In the genomic region with DNA sequence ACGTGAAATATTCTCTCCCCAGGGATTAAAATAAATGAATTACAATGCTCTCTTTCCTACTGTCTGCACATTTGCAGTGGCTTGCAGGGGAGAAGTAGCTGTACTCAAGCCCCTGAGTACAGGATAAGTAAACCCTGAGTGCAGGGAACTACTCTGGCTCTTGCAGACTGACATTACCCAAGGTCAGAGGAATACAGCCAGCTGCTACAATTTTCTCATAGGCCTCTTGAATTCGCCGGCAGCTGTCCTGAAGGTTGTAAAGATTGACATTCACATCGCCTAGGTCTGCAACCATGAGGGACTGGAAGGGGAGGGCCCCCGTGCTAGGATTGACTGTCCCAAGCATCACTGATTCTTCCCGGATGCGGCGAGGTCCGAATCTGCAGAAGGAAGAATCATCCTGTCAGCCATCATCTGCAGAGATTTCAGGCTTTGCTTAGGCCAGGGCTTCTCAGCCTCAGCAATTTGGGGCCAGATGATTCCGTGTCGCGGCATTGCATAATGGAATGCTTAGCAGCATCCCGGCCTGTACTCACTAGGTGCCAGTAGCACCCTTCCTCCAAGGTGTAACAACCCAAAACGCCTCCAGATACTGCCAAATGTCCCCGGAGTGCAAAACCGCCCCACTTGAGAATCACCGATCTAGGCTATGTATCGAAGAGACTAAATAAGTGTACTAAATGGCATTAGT, we compare ENCODE assay signal across 1 cellular context.
TF ChIP-seq lines count a peak whose summit lies in the region.

No MANE protein-coding gene starts in this region.

TF ChIP-seq in WTC11, 78 proteins besides CTCF, POLR2A, EP300 and RAD21 (continued from another document):
- TF ChIP-seq, protein P1, sequence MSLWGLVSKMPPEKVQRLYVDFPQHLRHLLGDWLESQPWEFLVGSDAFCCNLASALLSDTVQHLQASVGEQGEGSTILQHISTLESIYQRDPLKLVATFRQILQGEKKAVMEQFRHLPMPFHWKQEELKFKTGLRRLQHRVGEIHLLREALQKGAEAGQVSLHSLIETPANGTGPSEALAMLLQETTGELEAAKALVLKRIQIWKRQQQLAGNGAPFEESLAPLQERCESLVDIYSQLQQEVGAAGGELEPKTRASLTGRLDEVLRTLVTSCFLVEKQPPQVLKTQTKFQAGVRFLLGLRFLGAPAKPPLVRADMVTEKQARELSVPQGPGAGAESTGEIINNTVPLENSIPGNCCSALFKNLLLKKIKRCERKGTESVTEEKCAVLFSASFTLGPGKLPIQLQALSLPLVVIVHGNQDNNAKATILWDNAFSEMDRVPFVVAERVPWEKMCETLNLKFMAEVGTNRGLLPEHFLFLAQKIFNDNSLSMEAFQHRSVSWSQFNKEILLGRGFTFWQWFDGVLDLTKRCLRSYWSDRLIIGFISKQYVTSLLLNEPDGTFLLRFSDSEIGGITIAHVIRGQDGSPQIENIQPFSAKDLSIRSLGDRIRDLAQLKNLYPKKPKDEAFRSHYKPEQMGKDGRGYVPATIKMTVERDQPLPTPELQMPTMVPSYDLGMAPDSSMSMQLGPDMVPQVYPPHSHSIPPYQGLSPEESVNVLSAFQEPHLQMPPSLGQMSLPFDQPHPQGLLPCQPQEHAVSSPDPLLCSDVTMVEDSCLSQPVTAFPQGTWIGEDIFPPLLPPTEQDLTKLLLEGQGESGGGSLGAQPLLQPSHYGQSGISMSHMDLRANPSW (CRISPR knock-in tag; conservative IDR thresholded peaks at IDR 0.05; ENCODE audit: low read depth) = no peak
- no peak for TF ChIP-seq ATF1 (CRISPR knock-in tag; IDR thresholded peaks at IDR 0.05)
- no peak for TF ChIP-seq NR2C2 (CRISPR knock-in tag; IDR thresholded peaks at IDR 0.05)
- TF ChIP-seq OVOL2 (CRISPR knock-in tag; IDR thresholded peaks at IDR 0.05; ENCODE audit: borderline replicate concordance) = no peak
- no peak for TF ChIP-seq NFYB (CRISPR knock-in tag; conservative IDR thresholded peaks at IDR 0.05; ENCODE audit: low read depth)
- no peak for TF ChIP-seq GRHL2 (CRISPR knock-in tag; IDR thresholded peaks at IDR 0.05; ENCODE audit: insufficient replicate concordance, severe bottlenecking)
- TF ChIP-seq, protein P2, sequence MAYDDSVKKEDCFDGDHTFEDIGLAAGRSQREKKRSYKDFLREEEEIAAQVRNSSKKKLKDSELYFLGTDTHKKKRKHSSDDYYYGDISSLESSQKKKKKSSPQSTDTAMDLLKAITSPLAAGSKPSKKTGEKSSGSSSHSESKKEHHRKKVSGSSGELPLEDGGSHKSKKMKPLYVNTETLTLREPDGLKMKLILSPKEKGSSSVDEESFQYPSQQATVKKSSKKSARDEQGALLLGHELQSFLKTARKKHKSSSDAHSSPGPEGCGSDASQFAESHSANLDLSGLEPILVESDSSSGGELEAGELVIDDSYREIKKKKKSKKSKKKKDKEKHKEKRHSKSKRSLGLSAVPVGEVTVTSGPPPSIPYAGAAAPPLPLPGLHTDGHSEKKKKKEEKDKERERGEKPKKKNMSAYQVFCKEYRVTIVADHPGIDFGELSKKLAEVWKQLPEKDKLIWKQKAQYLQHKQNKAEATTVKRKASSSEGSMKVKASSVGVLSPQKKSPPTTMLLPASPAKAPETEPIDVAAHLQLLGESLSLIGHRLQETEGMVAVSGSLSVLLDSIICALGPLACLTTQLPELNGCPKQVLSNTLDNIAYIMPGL (CRISPR knock-in tag; IDR thresholded peaks at IDR 0.05) = no peak
- TF ChIP-seq, protein P3, sequence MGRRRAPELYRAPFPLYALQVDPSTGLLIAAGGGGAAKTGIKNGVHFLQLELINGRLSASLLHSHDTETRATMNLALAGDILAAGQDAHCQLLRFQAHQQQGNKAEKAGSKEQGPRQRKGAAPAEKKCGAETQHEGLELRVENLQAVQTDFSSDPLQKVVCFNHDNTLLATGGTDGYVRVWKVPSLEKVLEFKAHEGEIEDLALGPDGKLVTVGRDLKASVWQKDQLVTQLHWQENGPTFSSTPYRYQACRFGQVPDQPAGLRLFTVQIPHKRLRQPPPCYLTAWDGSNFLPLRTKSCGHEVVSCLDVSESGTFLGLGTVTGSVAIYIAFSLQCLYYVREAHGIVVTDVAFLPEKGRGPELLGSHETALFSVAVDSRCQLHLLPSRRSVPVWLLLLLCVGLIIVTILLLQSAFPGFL (CRISPR knock-in tag; IDR thresholded peaks at IDR 0.05; ENCODE audit: borderline replicate concordance) = no peak
- TF ChIP-seq, protein P4, sequence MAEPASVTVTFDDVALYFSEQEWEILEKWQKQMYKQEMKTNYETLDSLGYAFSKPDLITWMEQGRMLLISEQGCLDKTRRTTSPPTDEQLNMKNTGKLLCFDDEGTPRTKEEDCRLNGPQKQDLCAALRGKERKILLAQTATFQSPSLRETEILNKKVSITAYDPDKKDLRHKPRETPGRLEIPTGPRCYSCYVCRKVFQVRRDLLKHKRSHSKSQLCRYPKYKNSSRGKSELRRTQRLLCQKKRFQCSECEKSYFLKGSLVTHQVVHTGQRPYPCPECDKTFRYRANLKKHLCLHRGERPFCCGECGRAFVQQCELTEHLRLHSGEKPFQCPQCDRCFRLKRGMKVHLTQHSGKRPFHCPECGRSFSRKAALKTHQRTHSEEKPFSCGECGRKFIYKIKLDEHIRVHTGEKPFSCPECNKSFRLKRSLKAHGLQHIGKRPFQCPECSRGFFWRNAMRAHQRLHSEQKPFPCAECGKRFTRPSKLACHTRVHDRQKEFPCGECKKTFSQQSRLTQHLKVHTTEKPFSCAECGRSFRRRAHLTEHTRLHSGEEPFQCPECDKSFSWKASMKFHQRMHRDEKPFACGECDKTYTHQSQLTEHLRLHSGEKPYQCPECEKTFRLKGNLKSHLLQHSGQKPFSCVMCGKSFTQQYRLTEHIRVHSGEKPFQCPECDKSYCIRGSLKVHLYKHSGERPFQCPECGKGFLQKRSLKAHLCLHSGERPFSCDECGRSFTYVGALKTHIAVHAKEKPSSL (CRISPR knock-in tag; conservative IDR thresholded peaks at IDR 0.05) = no peak
TF ChIP-seq in WTC11: peak in this region for 0.
